1 cellular context compared by ENCODE assay signal in genomic region chr3:38346584-38347410, GRCh38.
TF ChIP-seq lines count a peak whose summit lies in the region.

TSS of gene XYLB (plus strand) at chr3:38346785. CDS start at chr3:38346869, 84 bp downstream.

TF ChIP-seq in HepG2, 621 proteins besides CTCF, POLR2A, EP300 and RAD21 (continued from another document and continues in another):
- TF ChIP-seq HMGXB4 (CRISPR knock-in tag; IDR thresholded peaks at IDR 0.05; ENCODE audit: borderline replicate concordance in 1 of 2, low read depth in 1 of 2) (peak; percentile 94 to 96), ZNF687 (CRISPR knock-in tag; IDR thresholded peaks at IDR 0.05) (peak; percentile 99), RORA (CRISPR knock-in tag; IDR thresholded peaks at IDR 0.05) (no peak), YY1 (IDR thresholded peaks at IDR 0.05; ENCODE audit: insufficient read depth, insufficient replicate concordance, low read depth, low read length) (peak; percentile 82), PHF5A (CRISPR knock-in tag; IDR thresholded peaks at IDR 0.05; ENCODE audit: low read depth, unreplicated experiment) (no peak), DNMT1 (CRISPR knock-in tag; IDR thresholded peaks at IDR 0.05) (peak; percentile 82), ZBTB43 (CRISPR knock-in tag; conservative IDR thresholded peaks at IDR 0.05) (peak; percentile 85; the same call in 1 of the 2 replicates), KAT2B (IDR thresholded peaks at IDR 0.05; ENCODE audit: borderline replicate concordance, low read depth, low read length) (no peak), ATRX (CRISPR knock-in tag; IDR thresholded peaks at IDR 0.05; ENCODE audit: borderline replicate concordance) (no peak), CBX1 (IDR thresholded peaks at IDR 0.05; ENCODE audit: low read depth) (peak; percentile 42), ZNF121 (CRISPR knock-in tag; IDR thresholded peaks at IDR 0.05) (peak; percentile 73), DMTF1 (CRISPR knock-in tag; IDR thresholded peaks at IDR 0.05) (peak; percentile 57; the same call in 1 of the 2 replicates), ZNF234 (CRISPR knock-in tag; conservative IDR thresholded peaks at IDR 0.05) (peak; percentile 99), ZNF354B (CRISPR knock-in tag; IDR thresholded peaks at IDR 0.05) (0 out of 2 replicates have a peak, but pooled peaks have one; percentile 55), PRMT3 (CRISPR knock-in tag; IDR thresholded peaks at IDR 0.05; ENCODE audit: borderline replicate concordance, low read depth) (peak; percentile 76; the same call in 1 of the 2 replicates), NFATC3 (CRISPR knock-in tag; IDR thresholded peaks at IDR 0.05) (peak; percentile 89; the same call in 1 of the 2 replicates), SP2 (CRISPR knock-in tag; IDR thresholded peaks at IDR 0.05) (peak; percentile 64), TFDP2 (CRISPR knock-in tag; IDR thresholded peaks at IDR 0.05) (peak; percentile 91), ZBTB38 (CRISPR knock-in tag; IDR thresholded peaks at IDR 0.05) (peak; percentile 96), ARHGAP35 (CRISPR knock-in tag; IDR thresholded peaks at IDR 0.05; ENCODE audit: borderline replicate concordance) (no peak; the same call in 1 of the 2 replicates), KDM1A (CRISPR knock-in tag; IDR thresholded peaks at IDR 0.05) (peak; percentile 52; the same call in 1 of the 2 replicates), FLYWCH1 (CRISPR knock-in tag; IDR thresholded peaks at IDR 0.05) (peak; percentile 98), ZNF251 (CRISPR knock-in tag; IDR thresholded peaks at IDR 0.05) (peak; percentile 49; the same call in 1 of the 2 replicates), E2F5 (CRISPR knock-in tag; conservative IDR thresholded peaks at IDR 0.05) (peak; percentile 81), SSRP1 (CRISPR knock-in tag; IDR thresholded peaks at IDR 0.05) (no peak), IKZF4 (CRISPR knock-in tag; IDR thresholded peaks at IDR 0.05; ENCODE audit: borderline replicate concordance, low read depth, not compliant biosample characterization) (peak; percentile 96), ZNF281 (CRISPR knock-in tag; IDR thresholded peaks at IDR 0.05; ENCODE audit: borderline replicate concordance) (peak; percentile 29; the same call in 1 of the 2 replicates), KLF9 (CRISPR knock-in tag; IDR thresholded peaks at IDR 0.05; ENCODE audit: low read depth) (peak; percentile 75; the same call in 1 of the 2 replicates), BHLHE40 (IDR thresholded peaks at IDR 0.05; ENCODE audit: low read length) (peak; percentile 95), SYNCRIP (IDR thresholded peaks at IDR 0.05; ENCODE audit: insufficient read depth, low read depth, low read length) (no peak), ZNF382 (CRISPR knock-in tag; IDR thresholded peaks at IDR 0.05; ENCODE audit: borderline replicate concordance) (no peak), TFE3 (CRISPR knock-in tag; IDR thresholded peaks at IDR 0.05) (peak; percentile 100), HIC2 (CRISPR knock-in tag; IDR thresholded peaks at IDR 0.05; ENCODE audit: low read depth) (peak; percentile 73), POLR2AphosphoS2 (IDR thresholded peaks at IDR 0.05; ENCODE audit: low read depth, low read length) (no peak), ZNF263 (CRISPR knock-in tag; IDR thresholded peaks at IDR 0.05) (peak; percentile 49; the same call in 1 of the 2 replicates), TBP (CRISPR knock-in tag; IDR thresholded peaks at IDR 0.05) (no peak), ZNF790 (CRISPR knock-in tag; IDR thresholded peaks at IDR 0.05; ENCODE audit: borderline replicate concordance) (peak; percentile 94; the same call in 1 of the 2 replicates), MTF2 (CRISPR knock-in tag; IDR thresholded peaks at IDR 0.05; ENCODE audit: borderline replicate concordance) (peak; percentile 97), ZNF33A (CRISPR knock-in tag; IDR thresholded peaks at IDR 0.05; ENCODE audit: borderline replicate concordance) (no peak)
